In the genomic region with DNA sequence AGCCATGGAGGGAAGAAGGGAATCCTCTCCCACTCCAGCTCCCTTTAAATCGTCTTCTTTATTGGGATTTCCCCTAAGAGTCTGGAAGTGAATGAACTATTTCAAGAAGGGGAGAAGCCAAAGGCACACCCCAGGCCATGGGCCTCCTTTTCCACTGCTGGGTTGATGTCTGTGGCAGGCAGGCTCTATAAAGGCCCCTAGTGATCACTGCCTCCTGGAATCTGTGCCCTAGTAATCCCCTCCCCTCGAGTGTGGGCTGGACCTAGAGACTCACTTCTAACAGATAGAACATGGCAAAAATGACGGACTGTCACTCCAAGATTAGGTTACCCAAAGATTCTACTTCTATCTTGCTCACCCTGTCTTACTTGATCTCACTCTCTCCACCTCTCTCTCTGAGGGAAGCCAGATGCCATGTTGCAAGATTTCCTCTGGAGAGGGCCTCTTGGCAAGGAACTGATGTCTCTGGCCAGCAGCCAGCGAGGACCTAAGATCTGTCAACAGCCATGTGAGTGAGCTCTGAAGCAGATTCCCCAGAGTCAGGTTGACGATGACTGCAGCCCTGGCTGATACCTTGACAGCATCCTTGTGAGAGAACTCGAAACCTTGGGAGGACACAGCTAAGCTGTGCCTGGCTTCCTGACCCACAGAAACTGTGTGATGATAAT, we compare ENCODE assay signal across 9 cellular contexts.
A peak's percentile ranks its signal among the peaks of the same experiment; 100 is the strongest.
DNase-seq lines count a peak whose midpoint lies in the region; TF ChIP-seq lines count a peak whose summit lies in the region.
"Had no signal": no experiment of that assay in that cellular context is flagged by ENCODE, and none has a peak within 500 bp of the region (broad histone marks: within the 10 kb centered on the region; RNA-seq: fewer than 3 reads in every experiment).

No MANE protein-coding gene starts in this region.

- 71 to 74% (median 71%) methylated on average over 6 of the region's 6 CpGs for WGBS in ovary, 3 donors
- WGBS in transverse colon (ENCODE audit: low coverage in 1 of 2), 2 donors: 71% methylated on average over 6 of the region's 6 CpGs; no CpG with 5 or more reads in 1 of the 2 donors

- H3K4me3 ChIP-seq in ovary (no peak overlapping the region), transverse colon (no peak overlapping the region)

- TF ChIP-seq POLR2A in ovary (IDR thresholded peaks at IDR 0.05) (no peak), transverse colon (IDR thresholded peaks at IDR 0.05) (no peak)

- in situ Hi-C loops in transverse colon (cut with MboI; ENCODE audit: low pct_ligation_motif_present in 1 of 4, low pct_unique_long_range_greater_than_20kb in 1 of 4, low sequenced_read_pairs in 3 of 4): loop anchor here in 1 of 4 donors (25.0 kb wide), 1 partner anchor 701 kb away; no protein-coding TSS in a partner anchor

- H3K9me3 ChIP-seq in ovary: no peaks in the 10 kb centered on the region
- no peaks in the 10 kb centered on the region for H3K9me3 ChIP-seq in transverse colon

- H3K27me3 ChIP-seq in ovary: no peaks in the 10 kb centered on the region
- H3K27me3 ChIP-seq in transverse colon: no peaks in the 10 kb centered on the region

- intact Hi-C loops in ovary (cut with DNase I) (no loop called here), transverse colon (cut with DNase I; ENCODE audit: low total_unique reads) (no loop called here)

- no peak for TF ChIP-seq CTCF in ovary (IDR thresholded peaks at IDR 0.05)
- TF ChIP-seq CTCF in transverse colon (IDR thresholded peaks at IDR 0.05): no peak

- DNase-seq in DMS79 (lab: John Stamatoyannopoulos, UW) (peak; percentile 84), NCI-H446 (lab: John Stamatoyannopoulos, UW) (peak; percentile 90 to 94), globus pallidus (ENCODE audit: low spot score) (peak; percentile 42), ovary (peak in 4 of 5 donors; percentile 25 to 57 (median 40)), NCI-H526 treated with DMSO at 0.1 percent for 48 hours (lab: John Stamatoyannopoulos, UW) (no peak), COLO668 (lab: John Stamatoyannopoulos, UW; ENCODE audit: unreplicated experiment) (no peak), UCSD-AML1 (lab: John Stamatoyannopoulos, UW; ENCODE audit: unreplicated experiment) (no peak), transverse colon (no peak)
- DNase-seq: stimulated activated naive CD8-positive, alpha-beta T cell treated with anti-CD3 and anti-CD28 coated beads, Interleukin-15, amount 100 ng/mL, for 72 hours had no signal

- no peak overlapping the region for H3K27ac ChIP-seq in ovary
- no peak overlapping the region for H3K27ac ChIP-seq in transverse colon

- no peaks in the 10 kb centered on the region for H3K36me3 ChIP-seq in ovary
- no peaks in the 10 kb centered on the region for H3K36me3 ChIP-seq in transverse colon

- no peaks in the 10 kb centered on the region for H3K4me1 ChIP-seq in ovary (ENCODE audit: insufficient read depth)
- H3K4me1 ChIP-seq in transverse colon: no peaks in the 10 kb centered on the region

- TF ChIP-seq EP300 in ovary (IDR thresholded peaks at IDR 0.05): no peak
- no peak for TF ChIP-seq EP300 in transverse colon (IDR thresholded peaks at IDR 0.05; ENCODE audit: low read depth)

Comparison
In these comparisons a context has a peak if more than half of its experiments do, and no peak if none do; other contexts are left out.
1. DNase-seq: peak in DMS79 (single experiment), NCI-H446 (2 of 2), globus pallidus (single experiment) and ovary (4 of 5); none in NCI-H526 treated with DMSO at 0.1 percent for 48 hours (single experiment), COLO668 (single experiment), UCSD-AML1 (single experiment) and transverse colon (single experiment).